Comparison of ENCODE assay signal across 1 cellular context in genomic region chr16:31530405-31530804, GRCh38.
TF ChIP-seq lines count a peak whose summit lies in the region.

No MANE protein-coding gene starts in this region.

TF ChIP-seq in H1, 55 proteins besides CTCF, POLR2A, EP300 and RAD21:
- no peak for TF ChIP-seq TCF12 (IDR thresholded peaks at IDR 0.05; ENCODE audit: low read depth, low read length)
- no peak for TF ChIP-seq SRF (IDR thresholded peaks at IDR 0.05; ENCODE audit: low read depth, low read length)
- TF ChIP-seq CHD1 (IDR thresholded peaks at IDR 0.05; ENCODE audit: low read depth, low read length), result no peak
- no peak for TF ChIP-seq GABPA (IDR thresholded peaks at IDR 0.05; ENCODE audit: borderline replicate concordance, insufficient read depth, low read length)
- TF ChIP-seq NRF1 (IDR thresholded peaks at IDR 0.05; ENCODE audit: low read depth, low read length), result no peak
